9 cellular contexts compared by ENCODE assay signal in the genomic region with DNA sequence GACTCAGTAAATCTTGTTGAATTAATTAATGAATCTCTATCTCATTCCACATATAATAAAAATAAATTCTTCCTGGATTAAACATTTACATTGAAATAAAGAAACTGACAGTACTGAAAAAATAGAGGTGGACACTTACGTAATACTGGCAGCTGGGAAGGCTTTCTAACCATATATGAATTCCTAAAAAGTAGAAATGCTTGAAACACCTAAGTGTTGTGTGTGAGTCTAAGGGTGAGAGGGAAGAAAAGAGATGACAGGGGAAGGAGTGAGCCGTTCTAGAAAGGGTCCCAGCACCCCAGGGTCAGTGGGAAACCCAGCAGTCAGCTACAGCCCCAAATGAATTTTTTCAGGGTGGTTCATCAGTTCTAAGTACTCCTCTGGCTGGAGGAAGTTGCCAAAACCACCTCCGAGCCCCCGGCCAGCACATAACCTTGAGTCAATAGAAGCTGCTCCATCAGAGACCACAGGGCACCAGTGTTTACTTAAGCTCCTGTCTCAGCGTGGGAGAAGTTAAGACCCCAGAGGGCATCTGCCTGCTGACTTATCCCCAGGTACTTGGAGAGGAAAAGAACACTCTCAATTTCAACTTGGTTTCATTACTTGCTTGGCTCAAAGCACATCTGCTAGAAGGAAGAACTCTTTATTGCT. TPM values are rescaled to one million over a fixed set of nuclear protein-coding genes. Genes with fewer than 3 reads are reported as not detected.
A peak's percentile ranks its signal among the peaks of the same experiment; 100 is the strongest.
DNase-seq lines count a peak whose midpoint lies in the region; ATAC-seq and TF ChIP-seq lines count a peak whose summit lies in the region.
"Had no signal": no experiment of that assay in that cellular context is flagged by ENCODE, and none has a peak within 500 bp of the region (broad histone marks: within the 10 kb centered on the region; RNA-seq: fewer than 3 reads in every experiment).

No MANE protein-coding gene starts in this region.

- peak overlapping the region; percentile 63 for H3K4me3 Mint-ChIP-seq in T-helper 1 cell treated with Interleukin-12 subunit alpha and Interleukin-12 subunit beta and Interleukin-4 antibody, amounts not matched to agents 30 μg/mL and 1 μg/mL, for 36 hours
- peak overlapping the region; percentile 3 to 60 (median 59) for H3K4me3 Mint-ChIP-seq in T-cell
- peak overlapping the region; percentile 71 to 82 for H3K4me3 Mint-ChIP-seq in stimulated activated naive CD8-positive, alpha-beta T cell treated with anti-CD3 and anti-CD28 coated beads, Interleukin-15, amount 100 ng/mL, for 72 hours

- no peak for TF ChIP-seq CTCF in fibroblast of mammary gland (conservative IDR thresholded peaks at IDR 0.05; ENCODE audit: control insufficient read depth, insufficient read depth, low read depth, low read length)

- CTCF ChIA-PET in T-cell (lab: Charles Lee) = interaction anchor here (0.5 to 4.0 kb wide), 4 partner anchors 14 to 23 kb away, joined by 5 to 25 read pairs (median 12); partner anchors contain the start of gene GAB3 (in 1 of the 2)

- ATAC-seq in T-cell (replicated peaks in 1 of 4) = no peak
- ATAC-seq in stimulated activated naive CD8-positive, alpha-beta T cell treated with anti-CD3 and anti-CD28 coated beads, Interleukin-15, amount 100 ng/mL, for 72 hours = peak; percentile 22
- ATAC-seq in GM19463 (IDR thresholded peaks at IDR 0.05; ENCODE audit: unreplicated experiment) = no peak

- peaks cover 43% of the 10 kb centered on the region for H3K36me3 Mint-ChIP-seq in T-helper 1 cell treated with Interleukin-12 subunit alpha and Interleukin-12 subunit beta and Interleukin-4 antibody, amounts not matched to agents 30 μg/mL and 1 μg/mL, for 36 hours (ENCODE audit: low read depth)
- no peaks in the 10 kb centered on the region for H3K36me3 Mint-ChIP-seq in T-cell

- peaks cover 87% of the 10 kb centered on the region for H3K4me1 Mint-ChIP-seq in T-helper 1 cell treated with Interleukin-12 subunit alpha and Interleukin-12 subunit beta and Interleukin-4 antibody, amounts not matched to agents 30 μg/mL and 1 μg/mL, for 36 hours (ENCODE audit: low read depth)
- peaks cover 68 to 98% (median 85%) of the 10 kb centered on the region in 3 donors for H3K4me1 Mint-ChIP-seq in T-cell
- peaks cover 97% of the 10 kb centered on the region for H3K4me1 Mint-ChIP-seq in stimulated activated naive CD8-positive, alpha-beta T cell treated with anti-CD3 and anti-CD28 coated beads, Interleukin-15, amount 100 ng/mL, for 72 hours

- DNase-seq in T-helper 1 cell = no peak
- no peak for DNase-seq in T-cell
- DNase-seq in fibroblast of mammary gland (ENCODE audit: low read depth) = peak; percentile 77
- DNase-seq in stimulated activated naive CD8-positive, alpha-beta T cell treated with anti-CD3 and anti-CD28 coated beads, Interleukin-15, amount 100 ng/mL, for 72 hours = peak in 1 of 2 donors; percentile 29
- no peak for DNase-seq in OCI-M2 (lab: John Stamatoyannopoulos, UW; ENCODE audit: unreplicated experiment)
- no peak for DNase-seq in GOT3 (lab: John Stamatoyannopoulos, UW)
- DNase-seq: NCI-H774 had no signal

- no peak overlapping the region for H3K4me3 ChIP-seq in fibroblast of mammary gland (ENCODE audit: control insufficient read depth, low read depth, low read length)

- H3K27ac Mint-ChIP-seq in T-helper 1 cell treated with Interleukin-12 subunit alpha and Interleukin-12 subunit beta and Interleukin-4 antibody, amounts not matched to agents 30 μg/mL and 1 μg/mL, for 36 hours = peak overlapping the region; percentile 88
- peak overlapping the region; percentile 95 to 96 for H3K27ac Mint-ChIP-seq in T-cell
- peak overlapping the region; percentile 74 to 83 for H3K27ac Mint-ChIP-seq in stimulated activated naive CD8-positive, alpha-beta T cell treated with anti-CD3 and anti-CD28 coated beads, Interleukin-15, amount 100 ng/mL, for 72 hours

- H3K9me3 Mint-ChIP-seq in T-helper 1 cell treated with Interleukin-12 subunit alpha and Interleukin-12 subunit beta and Interleukin-4 antibody, amounts not matched to agents 30 μg/mL and 1 μg/mL, for 36 hours = no peaks in the 10 kb centered on the region
- no peaks in the 10 kb centered on the region for H3K9me3 Mint-ChIP-seq in T-cell
- H3K9me3 Mint-ChIP-seq in stimulated activated naive CD8-positive, alpha-beta T cell treated with anti-CD3 and anti-CD28 coated beads, Interleukin-15, amount 100 ng/mL, for 72 hours = no peaks in the 10 kb centered on the region

- POLR2A ChIA-PET in T-cell (lab: Charles Lee) = interaction anchor here in 1 of 2 donors (0.5 kb wide), 1 partner anchor 44 kb away, joined by 4 read pairs; no protein-coding TSS in a partner anchor

- H3K27me3 Mint-ChIP-seq in T-helper 1 cell treated with Interleukin-12 subunit alpha and Interleukin-12 subunit beta and Interleukin-4 antibody, amounts not matched to agents 30 μg/mL and 1 μg/mL, for 36 hours (ENCODE audit: low read depth) = no peaks in the 10 kb centered on the region
- H3K27me3 Mint-ChIP-seq in T-cell = peaks cover 0 to 25% of the 10 kb centered on the region in 2 donors
- H3K27me3 Mint-ChIP-seq in stimulated activated naive CD8-positive, alpha-beta T cell treated with anti-CD3 and anti-CD28 coated beads, Interleukin-15, amount 100 ng/mL, for 72 hours = no peaks in the 10 kb centered on the region

RNA-seq across cellular contexts. Expression of gene GAB3, which starts 18.3 kb away (rescaled TPM):
- total RNA-seq in T-cell = 10 to 100 TPM in 4 of 5 donors, 1 to 10 TPM in 1; 9.1 to 26.2 (median 18.4) TPM

RNA-seq across cellular contexts. Expression of gene DKC1, which starts 30.1 kb away (rescaled TPM):
- 10 to 100 TPM; 56.5 to 63.2 (median 58.5) TPM for total RNA-seq in T-cell
